1 cellular context compared by ENCODE assay signal in genomic region chr19:1224047-1224825, GRCh38.
TF ChIP-seq lines count a peak whose summit lies in the region.

No MANE protein-coding gene starts in this region.

TF ChIP-seq in HepG2, 621 proteins besides CTCF, POLR2A, EP300 and RAD21:
- TF ChIP-seq XBP1 (CRISPR knock-in tag; IDR thresholded peaks at IDR 0.05) (no peak), TGIF2 (CRISPR knock-in tag; IDR thresholded peaks at IDR 0.05) (no peak), RBFOX2 (IDR thresholded peaks at IDR 0.05; ENCODE audit: low read depth, low read length) (peak; percentile 35; the same call in 1 of the 2 replicates), SUZ12 (IDR thresholded peaks at IDR 0.05; ENCODE audit: low read depth, low read length) (no peak), ZNF800 (CRISPR knock-in tag; IDR thresholded peaks at IDR 0.05) (no peak), ZSCAN29 (CRISPR knock-in tag; conservative IDR thresholded peaks at IDR 0.05) (no peak), AGO2 (optimal IDR thresholded peaks at IDR 0.05; ENCODE audit: low read depth, low read length) (peak; percentile 27)
